ENCODE assay signal across 8 cellular contexts in the genomic region with DNA sequence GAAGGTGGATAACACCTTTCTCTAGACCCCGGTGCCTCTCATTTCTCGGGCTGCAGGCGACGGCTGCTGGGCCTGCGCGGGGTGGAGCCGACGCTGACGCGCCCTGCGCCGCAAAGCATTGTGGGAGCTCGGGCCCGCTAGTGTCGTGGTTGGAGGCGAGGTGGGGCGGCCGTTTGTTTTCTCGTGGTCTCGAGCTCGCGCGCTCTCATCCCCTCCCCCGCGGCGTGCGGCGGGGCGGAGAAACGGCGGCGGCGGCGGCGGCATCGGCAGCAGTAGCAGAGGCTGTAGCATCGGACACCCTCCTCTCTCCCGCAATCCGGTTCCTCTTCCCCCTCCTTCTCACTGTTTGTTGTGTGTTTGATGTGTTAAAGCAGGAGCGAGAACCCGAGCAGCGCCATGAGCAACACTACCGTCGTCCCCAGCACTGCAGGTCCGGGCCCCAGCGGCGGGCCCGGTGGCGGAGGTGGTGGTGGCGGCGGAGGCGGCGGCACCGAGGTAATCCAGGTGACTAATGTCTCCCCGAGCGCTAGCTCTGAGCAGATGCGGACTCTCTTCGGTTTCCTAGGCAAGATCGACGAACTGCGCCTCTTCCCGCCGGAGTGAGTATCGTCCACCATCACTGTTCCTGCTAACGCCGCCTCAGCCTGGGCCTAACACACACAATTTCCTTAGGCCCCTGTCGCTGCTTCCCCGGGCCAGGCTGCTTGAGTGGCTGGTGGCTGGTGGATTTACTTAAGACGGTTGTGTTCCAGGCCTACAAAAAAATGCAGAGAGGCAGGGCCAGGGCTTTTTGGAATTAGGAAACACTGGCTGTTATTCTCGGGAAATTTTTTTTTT. TPM values are rescaled to one million over a fixed set of nuclear protein-coding genes. Genes with fewer than 3 reads are reported as not detected.
DNase-seq lines count a peak whose midpoint lies in the region; ATAC-seq and TF ChIP-seq lines count a peak whose summit lies in the region.

A gene with protein sequence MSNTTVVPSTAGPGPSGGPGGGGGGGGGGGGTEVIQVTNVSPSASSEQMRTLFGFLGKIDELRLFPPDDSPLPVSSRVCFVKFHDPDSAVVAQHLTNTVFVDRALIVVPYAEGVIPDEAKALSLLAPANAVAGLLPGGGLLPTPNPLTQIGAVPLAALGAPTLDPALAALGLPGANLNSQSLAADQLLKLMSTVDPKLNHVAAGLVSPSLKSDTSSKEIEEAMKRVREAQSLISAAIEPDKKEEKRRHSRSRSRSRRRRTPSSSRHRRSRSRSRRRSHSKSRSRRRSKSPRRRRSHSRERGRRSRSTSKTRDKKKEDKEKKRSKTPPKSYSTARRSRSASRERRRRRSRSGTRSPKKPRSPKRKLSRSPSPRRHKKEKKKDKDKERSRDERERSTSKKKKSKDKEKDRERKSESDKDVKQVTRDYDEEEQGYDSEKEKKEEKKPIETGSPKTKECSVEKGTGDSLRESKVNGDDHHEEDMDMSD (plus strand): TSS at position 140 of the 837 bp plus-strand sequence. CDS start 257 bp downstream, at position 397.

- H3K27ac ChIP-seq in right cardiac atrium (ENCODE audit: low read length), result peak within 1 kb of the TSS; percentile 86
- peak within 1 kb of the TSS; percentile 92 for H3K27ac ChIP-seq in vagina

- TF ChIP-seq CTCF in vagina (IDR thresholded peaks at IDR 0.05), result peak in 1 of 3 experiments; percentile 27

- peak; percentile 89 for DNase-seq in NCI-H1694 treated with DMSO at 0.1 percent for 48 hours (lab: John Stamatoyannopoulos, UW)
- DNase-seq in T-helper 2 cell, result peak; percentile 91 to 98 (median 96)
- peak; percentile 22 to 96 (median 91) for DNase-seq in anterior cingulate cortex (lab: John Stamatoyannopoulos, UW)
- DNase-seq in right cardiac atrium, result peak; percentile 97 to 99 (median 99)
- DNase-seq in putamen (ENCODE audit: low spot score), result peak; percentile 94
- peak in 1 of 2 donors; percentile 93 for DNase-seq in vagina (ENCODE audit: extremely low spot score in 2 of 2)

- TF ChIP-seq POLR2A in GM15510 (IDR thresholded peaks at IDR 0.05; ENCODE audit: borderline replicate concordance, extremely low read depth, insufficient read length) (peak; percentile 84), vagina (IDR thresholded peaks at IDR 0.05) (peak in 1 of 2 donors; percentile 75)

- H3K4me3 ChIP-seq in right cardiac atrium (ENCODE audit: low read length), result peak within 1 kb of the TSS; percentile 56
- peak within 1 kb of the TSS; percentile 74 to 91 for H3K4me3 ChIP-seq in vagina

- H3K27me3 ChIP-seq in right cardiac atrium (ENCODE audit: control insufficient read depth, insufficient read depth) (no peaks in the 10 kb centered on the region), vagina (no peaks in the 10 kb centered on the region)

- ATAC-seq in HG02885 (IDR thresholded peaks at IDR 0.05; ENCODE audit: poor library complexity, unreplicated experiment) (peak; percentile 95), right cardiac atrium (peak; percentile 100)

- H3K36me3 ChIP-seq in vagina, result peaks cover 0 to 17% of the 10 kb centered on the region in 2 donors

- H3K9me3 ChIP-seq in right cardiac atrium (ENCODE audit: control insufficient read depth, low read length), result no peaks in the 10 kb centered on the region
- no peaks in the 10 kb centered on the region for H3K9me3 ChIP-seq in vagina

- intact Hi-C loops in right cardiac atrium (cut with DNase I), result no loop called here
- intact Hi-C loops in vagina (cut with DNase I), result no loop called here

- WGBS in right cardiac atrium, result under 1% methylated on average over 70 of the region's 70 CpGs

- peaks cover 3% of the 10 kb centered on the region for H3K4me1 ChIP-seq in right cardiac atrium (ENCODE audit: control insufficient read depth, insufficient read depth, low read length)
- H3K4me1 ChIP-seq in vagina, result peaks cover 51% of the 10 kb centered on the region

RNA-seq across cellular contexts. Expression of the gene that starts here (rescaled TPM):
- total RNA-seq in right cardiac atrium (10 to 100 TPM; 61.8 to 81.4 (median 66.7) TPM), vagina (186 TPM)
- 56.5 TPM for polyA plus RNA-seq in right cardiac atrium
